15 cellular contexts compared by ENCODE assay signal in genomic region chr1:117562581-117563491, GRCh38. TPM values are rescaled to one million over a fixed set of nuclear protein-coding genes. Genes with fewer than 3 reads are reported as not detected.
DNase-seq lines count a peak whose midpoint lies in the region; ATAC-seq and TF ChIP-seq lines count a peak whose summit lies in the region.
"Had no signal": no experiment of that assay in that cellular context is flagged by ENCODE, and none has a peak within 500 bp of the region (broad histone marks: within the 10 kb centered on the region; RNA-seq: fewer than 3 reads in every experiment).

No MANE protein-coding gene starts in this region.

- H3K27me3 Mint-ChIP-seq in osteocyte (ENCODE audit: unreplicated experiment) = peaks cover 14% of the 10 kb centered on the region

- DNase-seq in NCI-H345 (lab: John Stamatoyannopoulos, UW) (peak; percentile 24), NCI-H345 treated with DMSO at 0.1 percent for 48 hours (lab: John Stamatoyannopoulos, UW; ENCODE audit: unreplicated experiment) (no peak), colonic mucosa (peak; percentile 79), osteocyte (ENCODE audit: extremely low spot score, unreplicated experiment) (peak; percentile 66), NCI-H524 treated with DMSO at 0.1 percent for 48 hours (lab: John Stamatoyannopoulos, UW) (no peak), tibial artery (no peak)
- DNase-seq: activated CD4-positive, alpha-beta T cell treated with anti-CD3 and anti-CD28 coated beads for 48 hours; NCI-H526 treated with DMSO at 0.1 percent for 48 hours had no signal

- H3K36me3 Mint-ChIP-seq in osteocyte (ENCODE audit: unreplicated experiment) = no peaks in the 10 kb centered on the region
- H3K36me3 Mint-ChIP-seq: neural progenitor cell had no signal

- no peaks in the 10 kb centered on the region for H3K4me1 Mint-ChIP-seq in osteocyte (ENCODE audit: unreplicated experiment)
- H3K4me1 Mint-ChIP-seq: neural progenitor cell had no signal

- intact Hi-C loops in colonic mucosa (cut with DNase I) = no loop called here
- intact Hi-C loops in tibial artery (cut with DNase I; ENCODE audit: low total_unique reads) = no loop called here

- H3K9ac ChIP-seq in colonic mucosa (ENCODE audit: low read depth in 2 of 2, low read length in 2 of 2) = no peak overlapping the region
- H3K9ac ChIP-seq: neural progenitor cell had no signal

- H3K9me3 ChIP-seq in HEK293 (ENCODE audit: control insufficient read depth, insufficient read depth, low read depth, low read length) (no peaks in the 10 kb centered on the region), colonic mucosa (no peaks in the 10 kb centered on the region), tibial artery (no peaks in the 10 kb centered on the region)
- H3K9me3 ChIP-seq: ascending aorta, vagina had no signal

- no peak overlapping the region for H3K4me3 ChIP-seq in HEK293 (ENCODE audit: low read depth, low read length)
- no peak overlapping the region for H3K4me3 ChIP-seq in colonic mucosa
- H3K4me3 ChIP-seq in tibial artery = no peak overlapping the region
- H3K4me3 ChIP-seq: ascending aorta, neural progenitor cell, vagina had no signal

- no peak for TF ChIP-seq CTCF in HEK293 (tag by site-specific recombination; IDR thresholded peaks at IDR 0.05)
- no peak for TF ChIP-seq CTCF in colonic mucosa (IDR thresholded peaks at IDR 0.05)
- TF ChIP-seq CTCF in osteocyte (IDR thresholded peaks at IDR 0.05) = no peak
- TF ChIP-seq CTCF in tibial artery (IDR thresholded peaks at IDR 0.05) = no peak

- no peak for ATAC-seq in HG03025 (IDR thresholded peaks at IDR 0.05; ENCODE audit: low FRiP score, unreplicated experiment)
- ATAC-seq: stimulated activated memory B cell treated with anti-CD40 and anti-IgM and Interleukin-4, amounts not matched to agents 10 μg/mL and 1 μg/mL and 100 μg/mL, for 72 hours had no signal

- no peaks in the 10 kb centered on the region for H3K36me3 ChIP-seq in HEK293 (ENCODE audit: control insufficient read depth in 2 of 2, insufficient read depth in 1 of 2, low read length in 2 of 2)
- H3K36me3 ChIP-seq in colonic mucosa = no peaks in the 10 kb centered on the region
- no peaks in the 10 kb centered on the region for H3K36me3 ChIP-seq in tibial artery
- H3K36me3 ChIP-seq: ascending aorta, neural progenitor cell, vagina had no signal

- H3K4me1 ChIP-seq in HEK293 (ENCODE audit: control insufficient read depth, insufficient read depth, low read length) (no peaks in the 10 kb centered on the region), colonic mucosa (peaks cover 6% of the 10 kb centered on the region), tibial artery (peaks cover 0 to 3% (median 0%) of the 10 kb centered on the region in 4 donors)
- H3K4me1 ChIP-seq: ascending aorta, vagina had no signal

- no peak overlapping the region for H3K4me3 Mint-ChIP-seq in osteocyte (ENCODE audit: unreplicated experiment)
- H3K4me3 Mint-ChIP-seq: neural progenitor cell; stimulated activated memory B cell treated with anti-CD40 and anti-IgM and Interleukin-4, amounts not matched to agents 10 μg/mL and 1 μg/mL and 100 μg/mL, for 72 hours; T-helper 2 cell treated with Interferon-gamma antibody and Interleukin-4, amounts not matched to agents 5 μg/mL and 100 μg/mL, for 36 hours had no signal

- H3K9me3 Mint-ChIP-seq in osteocyte (ENCODE audit: unreplicated experiment) = peaks cover 5% of the 10 kb centered on the region

- POLR2A ChIA-PET in HEK293 (lab: Yijun Ruan, JAX) = no interaction called here

- no peak overlapping the region for H3K27ac Mint-ChIP-seq in osteocyte (ENCODE audit: unreplicated experiment)
- H3K27ac Mint-ChIP-seq: neural progenitor cell; stimulated activated memory B cell treated with anti-CD40 and anti-IgM and Interleukin-4, amounts not matched to agents 10 μg/mL and 1 μg/mL and 100 μg/mL, for 72 hours; T-helper 2 cell treated with Interferon-gamma antibody and Interleukin-4, amounts not matched to agents 5 μg/mL and 100 μg/mL, for 36 hours had no signal

- H3K27me3 ChIP-seq in colonic mucosa (no peaks in the 10 kb centered on the region), tibial artery (no peaks in the 10 kb centered on the region)
- H3K27me3 ChIP-seq: ascending aorta, neural progenitor cell, vagina had no signal

- CTCF ChIA-PET in HEK293 (lab: Yijun Ruan, JAX) = interaction anchor here (0.5 to 1.6 kb wide), 2 partner anchors 18 to 196 kb away, joined by 3 to 5 read pairs; no protein-coding TSS in a partner anchor

- H3K27ac ChIP-seq in HEK293 (ENCODE audit: extremely low read depth, low read depth, low read length) (no peak overlapping the region), colonic mucosa (peak overlapping the region; percentile 20), tibial artery (no peak overlapping the region)
- H3K27ac ChIP-seq: ascending aorta, neural progenitor cell, vagina had no signal

TF ChIP-seq in HEK293, 187 proteins besides CTCF, POLR2A, EP300 and RAD21:
- TF ChIP-seq ZFHX2 (tag by site-specific recombination; conservative IDR thresholded peaks at IDR 0.05) (0 out of 2 replicates have a peak, but pooled peaks have one; percentile 16), BCL6B (tag by site-specific recombination; IDR thresholded peaks at IDR 0.05) (no peak)
TF ChIP-seq in HEK293: peak in this region for 1.

RNA-seq across cellular contexts. Expression of gene TENT5C, which starts 43.0 kb away (rescaled TPM):
- total RNA-seq in colonic mucosa (10 to 100 TPM; 40.7 to 58.5 TPM), osteocyte (0.05 and 0.08 TPM in 2 replicates)

Comparison
In these comparisons a context has a peak if more than half of its experiments do, and no peak if none do; other contexts are left out.
1. DNase-seq: peak in NCI-H345 (single experiment), colonic mucosa (single experiment) and osteocyte (single experiment); none in NCI-H345 treated with DMSO at 0.1 percent for 48 hours (single experiment), NCI-H524 treated with DMSO at 0.1 percent for 48 hours (single experiment) and tibial artery (0 of 2).
2. RNA of gene TENT5C, which starts 43.0 kb away (total RNA-seq): 40.7 to 58.5 TPM in colonic mucosa; 0.05 to 0.08 TPM in osteocyte; every median in the first group is over 10 times any median in the second.